ENCODE assay signal across 1 cellular context in genomic region chr17:46810837-46811236, GRCh38.
TF ChIP-seq lines count a peak whose summit lies in the region.

No MANE protein-coding gene starts in this region.

TF ChIP-seq in HepG2, 621 proteins besides CTCF, POLR2A, EP300 and RAD21:
- TF ChIP-seq NFKB2 (CRISPR knock-in tag; IDR thresholded peaks at IDR 0.05; ENCODE audit: borderline replicate concordance) (no peak), ZBTB40 (IDR thresholded peaks at IDR 0.05) (no peak), ZBTB40 (CRISPR knock-in tag; IDR thresholded peaks at IDR 0.05) (no peak), ZNF703 (CRISPR knock-in tag; IDR thresholded peaks at IDR 0.05; ENCODE audit: borderline replicate concordance) (no peak), ZNF382 (CRISPR knock-in tag; IDR thresholded peaks at IDR 0.05; ENCODE audit: borderline replicate concordance) (no peak), ZNF652 (CRISPR knock-in tag; IDR thresholded peaks at IDR 0.05; ENCODE audit: borderline replicate concordance, low read depth) (no peak), ZNF607 (CRISPR knock-in tag; IDR thresholded peaks at IDR 0.05; ENCODE audit: borderline replicate concordance) (no peak), ZBTB4 (CRISPR knock-in tag; IDR thresholded peaks at IDR 0.05; ENCODE audit: borderline replicate concordance) (no peak), ZKSCAN1 (IDR thresholded peaks at IDR 0.05; ENCODE audit: low read length) (no peak), TFDP2 (CRISPR knock-in tag; IDR thresholded peaks at IDR 0.05) (no peak), BCL6 (CRISPR knock-in tag; IDR thresholded peaks at IDR 0.05) (no peak), SRF (IDR thresholded peaks at IDR 0.05; ENCODE audit: low read depth, low read length) (no peak), ATF1 (CRISPR knock-in tag; IDR thresholded peaks at IDR 0.05) (no peak), NR2C2 (CRISPR knock-in tag; IDR thresholded peaks at IDR 0.05; ENCODE audit: borderline replicate concordance) (no peak), TOPORS (CRISPR knock-in tag; IDR thresholded peaks at IDR 0.05) (no peak), DBP (CRISPR knock-in tag; IDR thresholded peaks at IDR 0.05; ENCODE audit: not compliant biosample characterization) (no peak), MTA3 (CRISPR knock-in tag; IDR thresholded peaks at IDR 0.05) (no peak), U2AF2 (IDR thresholded peaks at IDR 0.05; ENCODE audit: low read depth, low read length) (no peak), ZNF264 (CRISPR knock-in tag; IDR thresholded peaks at IDR 0.05) (no peak), SKI (IDR thresholded peaks at IDR 0.05; ENCODE audit: partially characterized antibody) (no peak), SOX6 (IDR thresholded peaks at IDR 0.05) (no peak), SOX6 (CRISPR knock-in tag; IDR thresholded peaks at IDR 0.05) (no peak)
